Comparison of ENCODE assay signal across 14 cellular contexts in genomic region chr21:26490771-26491170, GRCh38.
DNase-seq lines count a peak whose midpoint lies in the region; ATAC-seq and TF ChIP-seq lines count a peak whose summit lies in the region.
"Had no signal": no experiment of that assay in that cellular context is flagged by ENCODE, and none has a peak within 500 bp of the region (broad histone marks: within the 10 kb centered on the region; RNA-seq: fewer than 3 reads in every experiment).

No MANE protein-coding gene starts in this region.

- intact Hi-C loops in lower leg skin (cut with DNase I; ENCODE audit: low total_unique reads), result no loop called here

- peaks cover 17% of the 10 kb centered on the region; the same call in 1 of the 2 replicates for H3K4me1 ChIP-seq in HUES64 (ENCODE audit: insufficient read depth, low read length)
- H3K4me1 ChIP-seq: lower lobe of right lung had no signal

- peaks cover 3% of the 10 kb centered on the region; the same call in 1 of the 2 replicates for H3K36me3 ChIP-seq in HUES64 (ENCODE audit: insufficient read depth, low read length)
- H3K36me3 ChIP-seq: lower lobe of right lung, neutrophil had no signal

- 63% methylated on average over 2 of the region's 2 CpGs for WGBS in HUES64
- WGBS in lower leg skin, 2 donors, result 56 to 62% methylated on average over 2 of the region's 2 CpGs

- no peaks in the 10 kb centered on the region for H3K27me3 ChIP-seq in HUES64 (ENCODE audit: insufficient read depth, low read length)
- H3K27me3 ChIP-seq: neutrophil had no signal

- H3K9me3 Mint-ChIP-seq in stimulated activated naive CD8-positive, alpha-beta T cell treated with anti-CD3 and anti-CD28 coated beads, Interleukin-15, amount 100 ng/mL, for 72 hours, result peaks cover 6 to 8% of the 10 kb centered on the region in 2 donors

- H3K27me3 Mint-ChIP-seq in stimulated activated naive CD8-positive, alpha-beta T cell treated with anti-CD3 and anti-CD28 coated beads, Interleukin-15, amount 100 ng/mL, for 72 hours, result no peaks in the 10 kb centered on the region
- H3K27me3 Mint-ChIP-seq: activated CD4-positive, alpha-beta memory T cell treated with anti-CD3 and anti-CD28 coated beads, Interleukin-2, amount 10 ng/mL, durations not matched to agents 7 days and 5 days had no signal

- TF ChIP-seq CTCF in cardiac fibroblast (IDR thresholded peaks at IDR 0.05; ENCODE audit: low read depth, low read length), result no peak
- no peak for TF ChIP-seq CTCF in lower leg skin (IDR thresholded peaks at IDR 0.05)

- no peak for TF ChIP-seq POLR2A in lower leg skin (IDR thresholded peaks at IDR 0.05)

- DNase-seq in cardiac fibroblast (ENCODE audit: low read depth in 2 of 2) (peak; percentile 8 to 10), left kidney (ENCODE audit: low read depth, low spot score) (peak; percentile 84), pons (ENCODE audit: low spot score) (no peak), lower leg skin (ENCODE audit: low spot score in 2 of 2) (no peak)
- no peak for DNase-seq in stimulated activated naive CD8-positive, alpha-beta T cell treated with anti-CD3 and anti-CD28 coated beads, Interleukin-15, amount 100 ng/mL, for 72 hours
- DNase-seq: activated CD4-positive, alpha-beta memory T cell treated with anti-CD3 and anti-CD28 coated beads, Interleukin-2, amount 10 ng/mL, durations not matched to agents 7 days and 5 days; CD4-positive, alpha-beta memory T cell; hippocampal formation; lower lobe of right lung; NCI-H510A had no signal

- H3K4me3 ChIP-seq in HUES64 (ENCODE audit: low read length) (no peak overlapping the region), cardiac fibroblast (replicated peaks in 1 of 2; ENCODE audit: low read depth in 2 of 2, low read length in 2 of 2) (no peak overlapping the region), lower leg skin (ENCODE audit: low read depth, poor library complexity, severe bottlenecking) (no peak overlapping the region)
- H3K4me3 ChIP-seq: lower lobe of right lung had no signal

- H3K4me1 Mint-ChIP-seq in stimulated activated naive CD8-positive, alpha-beta T cell treated with anti-CD3 and anti-CD28 coated beads, Interleukin-15, amount 100 ng/mL, for 72 hours, result no peaks in the 10 kb centered on the region
- H3K4me1 Mint-ChIP-seq: activated CD4-positive, alpha-beta memory T cell treated with anti-CD3 and anti-CD28 coated beads, Interleukin-2, amount 10 ng/mL, durations not matched to agents 7 days and 5 days; CD4-positive, alpha-beta memory T cell had no signal

- H3K27ac Mint-ChIP-seq in stimulated activated naive CD8-positive, alpha-beta T cell treated with anti-CD3 and anti-CD28 coated beads, Interleukin-15, amount 100 ng/mL, for 72 hours, result no peak overlapping the region
- H3K27ac Mint-ChIP-seq: activated CD4-positive, alpha-beta memory T cell treated with anti-CD3 and anti-CD28 coated beads, Interleukin-2, amount 10 ng/mL, durations not matched to agents 7 days and 5 days; activated T-helper 1 cell treated with anti-CD3 and anti-CD28 coated beads, Interleukin-12 subunit alpha, Interleukin-12 subunit beta, Interleukin-2, Interleukin-4 antibody, amounts not matched to agents 30 ng/mL and 10 ng/mL and 1 ng/mL, durations not matched to agents 14 hours and 24 hours and 36 hours; CD4-positive, alpha-beta memory T cell had no signal

- no peak overlapping the region for H3K4me3 Mint-ChIP-seq in stimulated activated naive CD8-positive, alpha-beta T cell treated with anti-CD3 and anti-CD28 coated beads, Interleukin-15, amount 100 ng/mL, for 72 hours
- H3K4me3 Mint-ChIP-seq: activated CD4-positive, alpha-beta memory T cell treated with anti-CD3 and anti-CD28 coated beads, Interleukin-2, amount 10 ng/mL, durations not matched to agents 7 days and 5 days; activated T-helper 1 cell treated with anti-CD3 and anti-CD28 coated beads, Interleukin-12 subunit alpha, Interleukin-12 subunit beta, Interleukin-2, Interleukin-4 antibody, amounts not matched to agents 30 ng/mL and 10 ng/mL and 1 ng/mL, durations not matched to agents 14 hours and 24 hours and 36 hours; CD4-positive, alpha-beta memory T cell had no signal

- H3K27ac ChIP-seq in HUES64 (ENCODE audit: low read depth, low read length), result peak overlapping the region; percentile 63
- H3K27ac ChIP-seq: lower lobe of right lung, neutrophil had no signal

- H3K9ac ChIP-seq in HUES64 (ENCODE audit: low read depth, low read length), result no peak overlapping the region

- peaks cover 8% of the 10 kb centered on the region; the same call in 1 of the 2 replicates for H3K9me3 ChIP-seq in HUES64 (ENCODE audit: insufficient read depth, low read depth, low read length)
- H3K9me3 ChIP-seq: lower lobe of right lung, neutrophil had no signal

- no peak for ATAC-seq in HG03457 (IDR thresholded peaks at IDR 0.05; ENCODE audit: unreplicated experiment)
- no peak for ATAC-seq in stimulated activated naive CD8-positive, alpha-beta T cell treated with anti-CD3 and anti-CD28 coated beads, Interleukin-15, amount 100 ng/mL, for 72 hours
- ATAC-seq: lower lobe of right lung had no signal

Comparison
In these comparisons a context has a peak if more than half of its experiments do, and no peak if none do; other contexts are left out.
1. DNase-seq: peak in cardiac fibroblast (2 of 2) and left kidney (single experiment); none in pons (single experiment), lower leg skin (0 of 2) and stimulated activated naive CD8-positive, alpha-beta T cell treated with anti-CD3 and anti-CD28 coated beads, Interleukin-15, amount 100 ng/mL, for 72 hours (0 of 2).